Comparison of ENCODE assay signal across 18 cellular contexts in genomic region chr9:95732803-95733686, GRCh38.
"Had no signal": no experiment of that assay in that cellular context is flagged by ENCODE, and none has a peak within 500 bp of the region (broad histone marks: within the 10 kb centered on the region; RNA-seq: fewer than 3 reads in every experiment).

No MANE protein-coding gene starts in this region.

- H3K4me3 ChIP-seq: heart right ventricle, testis had no signal

- H3K36me3 ChIP-seq: heart right ventricle had no signal

- H3K4me1 Mint-ChIP-seq: activated B cell treated with CpG ODN at 0.5 μM for 24 hours; activated CD4-positive, alpha-beta T cell treated with anti-CD3 and anti-CD28 coated beads, Interleukin-2, amount 10 ng/mL, durations not matched to agents 7 days and 5 days; memory B cell; stimulated activated naive B cell treated with anti-CD40 and anti-IgM and Interleukin-4, amounts not matched to agents 10 μg/mL and 1 μg/mL and 100 μg/mL, for 72 hours had no signal

- H3K4me3 Mint-ChIP-seq: activated B cell treated with CpG ODN at 0.5 μM for 24 hours; activated CD4-positive, alpha-beta T cell treated with anti-CD3 and anti-CD28 coated beads, Interleukin-2, amount 10 ng/mL, durations not matched to agents 7 days and 5 days; activated T-cell treated with anti-CD3 and anti-CD28 coated beads, Interleukin-2, amount 50 U/mL, for 72 hours; brain; memory B cell; stimulated activated naive B cell treated with anti-CD40 and anti-IgM and Interleukin-4, amounts not matched to agents 10 μg/mL and 1 μg/mL and 100 μg/mL, for 72 hours; T-helper 2 cell treated with Interferon-gamma antibody and Interleukin-4, amounts not matched to agents 5 μg/mL and 100 μg/mL, for 36 hours had no signal

- H3K27ac Mint-ChIP-seq: activated B cell treated with CpG ODN at 0.5 μM for 24 hours; activated CD4-positive, alpha-beta T cell treated with anti-CD3 and anti-CD28 coated beads, Interleukin-2, amount 10 ng/mL, durations not matched to agents 7 days and 5 days; activated naive CD4-positive, alpha-beta T cell treated with anti-CD3 and anti-CD28 coated beads, Interleukin-2, amount 50 U/mL, for 72 hours; activated T-cell treated with anti-CD3 and anti-CD28 coated beads, Interleukin-2, amount 50 U/mL, for 72 hours; memory B cell; stimulated activated naive B cell treated with anti-CD40 and anti-IgM and Interleukin-4, amounts not matched to agents 10 μg/mL and 1 μg/mL and 100 μg/mL, for 72 hours; T-helper 2 cell treated with Interferon-gamma antibody and Interleukin-4, amounts not matched to agents 5 μg/mL and 100 μg/mL, for 36 hours had no signal

- H3K36me3 Mint-ChIP-seq: brain, memory B cell had no signal

- H3K9me3 ChIP-seq: testis had no signal

- ATAC-seq: heart right ventricle; left cardiac atrium; stimulated activated naive B cell treated with anti-CD40 and anti-IgM and Interleukin-4, amounts not matched to agents 10 μg/mL and 1 μg/mL and 100 μg/mL, for 72 hours had no signal

- H3K27me3 ChIP-seq: testis had no signal

- DNase-seq: activated B cell treated with CpG ODN at 0.5 μM for 24 hours; activated CD4-positive, alpha-beta T cell treated with anti-CD3 and anti-CD28 coated beads, Interleukin-2, amount 10 ng/mL, durations not matched to agents 7 days and 5 days; activated gamma-delta T cell; activated T-cell treated with anti-CD3 and anti-CD28 coated beads, Interleukin-2, amount 50 U/mL, for 72 hours; amygdala; central memory CD4-positive, alpha-beta T cell; cortex of kidney; effector CD4-positive, alpha-beta T cell; heart right ventricle; left cardiac atrium; stimulated activated CD4-positive, alpha-beta T cell treated with anti-CD3 and anti-CD28 coated beads, Interleukin-2, amount 100 ng/mL, for 48 hours; stimulated activated naive B cell treated with anti-CD40 and anti-IgM and Interleukin-4, amounts not matched to agents 10 μg/mL and 1 μg/mL and 100 μg/mL, for 72 hours; SW 1271; testis had no signal

- H3K9me3 Mint-ChIP-seq: activated B cell treated with CpG ODN at 0.5 μM for 24 hours; activated T-cell treated with anti-CD3 and anti-CD28 coated beads, Interleukin-2, amount 50 U/mL, for 72 hours; memory B cell; T-helper 2 cell treated with Interferon-gamma antibody and Interleukin-4, amounts not matched to agents 5 μg/mL and 100 μg/mL, for 36 hours had no signal
